Comparison of ENCODE assay signal across 16 cellular contexts in the genomic region with DNA sequence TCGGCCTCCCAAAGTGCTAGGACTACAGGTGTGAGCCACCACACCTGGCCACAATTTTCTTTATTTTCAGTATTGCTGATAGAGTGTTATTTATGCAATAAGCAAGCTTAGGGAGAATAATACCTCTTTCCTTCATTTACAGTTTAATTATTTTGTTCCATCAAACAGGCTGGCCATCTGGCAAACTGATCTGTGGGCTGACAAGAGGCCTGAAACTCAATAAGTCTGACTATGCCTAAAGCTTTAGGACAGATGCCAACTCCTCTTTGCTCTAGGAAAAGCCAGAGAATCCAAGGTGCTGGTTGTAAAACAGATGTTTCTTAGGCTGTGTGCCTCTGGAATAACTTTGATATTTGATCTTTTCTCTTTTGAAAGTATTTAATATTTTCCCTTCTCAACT.
"Had no signal": no experiment of that assay in that cellular context is flagged by ENCODE, and none has a peak within 500 bp of the region (broad histone marks: within the 10 kb centered on the region; RNA-seq: fewer than 3 reads in every experiment).

No MANE protein-coding gene starts in this region.

- DNase-seq: effector CD4-positive, alpha-beta T cell; endodermal cell; erythroblast; gastrocnemius medialis; heart right ventricle; hypothalamus; kidney glomerular epithelial cell; mucosa of descending colon; natural killer cell; posterior cingulate gyrus; sigmoid colon; stimulated activated CD4-positive, alpha-beta T cell treated with anti-CD3 and anti-CD28 coated beads, Interleukin-2, amount 100 ng/mL, for 24 hours; stimulated activated CD4-positive, alpha-beta T cell treated with anti-CD3 and anti-CD28 coated beads, Interleukin-4, amount 100 ng/mL, for 4 hours; stimulated activated naive B cell treated with anti-CD40 and anti-IgM and Interleukin-4, amounts not matched to agents 10 μg/mL and 1 μg/mL and 100 μg/mL, for 72 hours; stimulated activated naive CD8-positive, alpha-beta T cell treated with anti-CD3 and anti-CD28 coated beads, Interleukin-15, amount 100 ng/mL, for 72 hours; trophoblast cell had no signal

- ATAC-seq: gastrocnemius medialis; heart right ventricle; mucosa of descending colon; natural killer cell; stimulated activated naive B cell treated with anti-CD40 and anti-IgM and Interleukin-4, amounts not matched to agents 10 μg/mL and 1 μg/mL and 100 μg/mL, for 72 hours; stimulated activated naive CD8-positive, alpha-beta T cell treated with anti-CD3 and anti-CD28 coated beads, Interleukin-15, amount 100 ng/mL, for 72 hours had no signal
